Comparison of ENCODE assay signal across 1 cellular context in genomic region chr14:23379331-23380196, GRCh38.
A peak's percentile ranks its signal among the peaks of the same experiment; 100 is the strongest.
TF ChIP-seq lines count a peak whose summit lies in the region.

No MANE protein-coding gene starts in this region.

TF ChIP-seq in HepG2, 621 proteins besides CTCF, POLR2A, EP300 and RAD21 (continued from another document and continues in another):
- no peak for TF ChIP-seq NFRKB (IDR thresholded peaks at IDR 0.05)
- 0 out of 2 replicates have a peak, but pooled peaks have one; percentile 35 for TF ChIP-seq ZNF558 (CRISPR knock-in tag; IDR thresholded peaks at IDR 0.05; ENCODE audit: borderline replicate concordance)
- 0 out of 2 replicates have a peak, but pooled peaks have one; percentile 57 for TF ChIP-seq ZNF567 (CRISPR knock-in tag; IDR thresholded peaks at IDR 0.05; ENCODE audit: borderline replicate concordance)
- no peak for TF ChIP-seq ZFAT (CRISPR knock-in tag; conservative IDR thresholded peaks at IDR 0.05)
- TF ChIP-seq, protein P1, sequence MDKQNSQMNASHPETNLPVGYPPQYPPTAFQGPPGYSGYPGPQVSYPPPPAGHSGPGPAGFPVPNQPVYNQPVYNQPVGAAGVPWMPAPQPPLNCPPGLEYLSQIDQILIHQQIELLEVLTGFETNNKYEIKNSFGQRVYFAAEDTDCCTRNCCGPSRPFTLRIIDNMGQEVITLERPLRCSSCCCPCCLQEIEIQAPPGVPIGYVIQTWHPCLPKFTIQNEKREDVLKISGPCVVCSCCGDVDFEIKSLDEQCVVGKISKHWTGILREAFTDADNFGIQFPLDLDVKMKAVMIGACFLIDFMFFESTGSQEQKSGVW (CRISPR knock-in tag; IDR thresholded peaks at IDR 0.05; ENCODE audit: borderline replicate concordance): no peak
- TF ChIP-seq MYPOP (CRISPR knock-in tag; IDR thresholded peaks at IDR 0.05): no peak
- no peak for TF ChIP-seq PHF20 (CRISPR knock-in tag; IDR thresholded peaks at IDR 0.05)
- TF ChIP-seq ZNF33A (CRISPR knock-in tag; IDR thresholded peaks at IDR 0.05; ENCODE audit: borderline replicate concordance): no peak
- peak; percentile 78 for TF ChIP-seq ZNF276 (CRISPR knock-in tag; IDR thresholded peaks at IDR 0.05; ENCODE audit: low read depth)
- no peak for TF ChIP-seq ZNF512 (CRISPR knock-in tag; IDR thresholded peaks at IDR 0.05)
- no peak for TF ChIP-seq ATF7 (IDR thresholded peaks at IDR 0.05)
- no peak for TF ChIP-seq ATF7 (CRISPR knock-in tag; IDR thresholded peaks at IDR 0.05)
- no peak for TF ChIP-seq SAP130 (CRISPR knock-in tag; IDR thresholded peaks at IDR 0.05; ENCODE audit: low read depth)
- no peak for TF ChIP-seq ZFP1 (CRISPR knock-in tag; IDR thresholded peaks at IDR 0.05)
- TF ChIP-seq PHF21A (CRISPR knock-in tag; IDR thresholded peaks at IDR 0.05): no peak
- TF ChIP-seq SRF (IDR thresholded peaks at IDR 0.05; ENCODE audit: low read depth, low read length): no peak
- TF ChIP-seq JUNB (CRISPR knock-in tag; IDR thresholded peaks at IDR 0.05; ENCODE audit: borderline replicate concordance): no peak
- TF ChIP-seq ATF6 (CRISPR knock-in tag; conservative IDR thresholded peaks at IDR 0.05): no peak
- peak; percentile 75; the same call in 1 of the 2 replicates for TF ChIP-seq ZNF614 (CRISPR knock-in tag; IDR thresholded peaks at IDR 0.05; ENCODE audit: borderline replicate concordance)
- TF ChIP-seq PHF8 (CRISPR knock-in tag; IDR thresholded peaks at IDR 0.05): peak; percentile 33; the same call in 1 of the 2 replicates
- no peak for TF ChIP-seq CENPX (CRISPR knock-in tag; IDR thresholded peaks at IDR 0.05)
- TF ChIP-seq, protein P2, sequence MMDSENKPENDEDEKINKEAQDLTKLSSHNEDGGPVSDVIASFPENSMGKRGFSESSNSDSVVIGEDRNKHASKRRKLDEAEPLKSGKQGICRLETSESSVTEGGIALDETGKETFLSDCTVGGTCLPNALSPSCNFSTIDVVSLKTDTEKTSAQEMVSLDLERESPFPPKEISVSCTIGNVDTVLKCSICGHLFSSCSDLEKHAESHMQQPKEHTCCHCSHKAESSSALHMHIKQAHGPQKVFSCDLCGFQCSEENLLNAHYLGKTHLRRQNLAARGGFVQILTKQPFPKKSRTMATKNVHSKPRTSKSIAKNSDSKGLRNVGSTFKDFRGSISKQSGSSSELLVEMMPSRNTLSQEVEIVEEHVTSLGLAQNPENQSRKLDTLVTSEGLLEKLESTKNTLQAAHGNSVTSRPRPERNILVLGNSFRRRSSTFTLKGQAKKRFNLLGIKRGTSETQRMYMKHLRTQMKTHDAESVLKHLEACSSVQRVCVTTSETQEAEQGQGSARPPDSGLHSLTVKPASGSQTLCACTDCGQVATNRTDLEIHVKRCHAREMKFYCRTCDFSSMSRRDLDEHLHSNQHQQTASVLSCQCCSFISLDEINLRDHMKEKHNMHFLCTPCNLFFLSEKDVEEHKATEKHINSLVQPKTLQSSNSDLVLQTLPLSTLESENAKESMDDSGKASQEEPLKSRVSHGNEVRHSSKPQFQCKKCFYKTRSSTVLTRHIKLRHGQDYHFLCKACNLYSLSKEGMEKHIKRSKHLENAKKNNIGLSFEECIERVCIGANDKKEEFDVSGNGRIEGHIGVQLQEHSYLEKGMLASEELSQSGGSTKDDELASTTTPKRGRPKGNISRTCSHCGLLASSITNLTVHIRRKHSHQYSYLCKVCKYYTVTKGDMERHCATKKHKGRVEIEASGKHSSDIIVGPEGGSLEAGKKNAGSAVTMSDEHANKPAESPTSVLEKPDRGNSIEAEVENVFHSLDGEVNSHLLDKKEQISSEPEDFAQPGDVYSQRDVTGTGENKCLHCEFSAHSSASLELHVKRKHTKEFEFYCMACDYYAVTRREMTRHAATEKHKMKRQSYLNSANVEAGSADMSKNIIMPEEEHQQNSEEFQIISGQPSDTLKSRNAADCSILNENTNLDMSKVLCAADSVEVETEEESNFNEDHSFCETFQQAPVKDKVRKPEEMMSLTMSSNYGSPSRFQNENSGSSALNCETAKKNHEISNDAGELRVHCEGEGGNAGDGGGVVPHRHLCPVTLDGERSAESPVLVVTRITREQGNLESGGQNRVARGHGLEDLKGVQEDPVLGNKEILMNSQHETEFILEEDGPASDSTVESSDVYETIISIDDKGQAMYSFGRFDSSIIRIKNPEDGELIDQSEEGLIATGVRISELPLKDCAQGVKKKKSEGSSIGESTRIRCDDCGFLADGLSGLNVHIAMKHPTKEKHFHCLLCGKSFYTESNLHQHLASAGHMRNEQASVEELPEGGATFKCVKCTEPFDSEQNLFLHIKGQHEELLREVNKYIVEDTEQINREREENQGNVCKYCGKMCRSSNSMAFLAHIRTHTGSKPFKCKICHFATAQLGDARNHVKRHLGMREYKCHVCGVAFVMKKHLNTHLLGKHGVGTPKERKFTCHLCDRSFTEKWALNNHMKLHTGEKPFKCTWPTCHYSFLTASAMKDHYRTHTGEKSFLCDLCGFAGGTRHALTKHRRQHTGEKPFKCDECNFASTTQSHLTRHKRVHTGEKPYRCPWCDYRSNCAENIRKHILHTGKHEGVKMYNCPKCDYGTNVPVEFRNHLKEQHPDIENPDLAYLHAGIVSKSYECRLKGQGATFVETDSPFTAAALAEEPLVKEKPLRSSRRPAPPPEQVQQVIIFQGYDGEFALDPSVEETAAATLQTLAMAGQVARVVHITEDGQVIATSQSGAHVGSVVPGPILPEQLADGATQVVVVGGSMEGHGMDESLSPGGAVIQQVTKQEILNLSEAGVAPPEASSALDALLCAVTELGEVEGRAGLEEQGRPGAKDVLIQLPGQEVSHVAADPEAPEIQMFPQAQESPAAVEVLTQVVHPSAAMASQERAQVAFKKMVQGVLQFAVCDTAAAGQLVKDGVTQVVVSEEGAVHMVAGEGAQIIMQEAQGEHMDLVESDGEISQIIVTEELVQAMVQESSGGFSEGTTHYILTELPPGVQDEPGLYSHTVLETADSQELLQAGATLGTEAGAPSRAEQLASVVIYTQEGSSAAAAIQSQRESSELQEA (CRISPR knock-in tag; IDR thresholded peaks at IDR 0.05; ENCODE audit: not compliant biosample characterization): no peak
- TF ChIP-seq ADNP (CRISPR knock-in tag; IDR thresholded peaks at IDR 0.05): no peak
- no peak for TF ChIP-seq KLF13 (CRISPR knock-in tag; IDR thresholded peaks at IDR 0.05)
- no peak for TF ChIP-seq PHF5A (CRISPR knock-in tag; IDR thresholded peaks at IDR 0.05; ENCODE audit: low read depth, unreplicated experiment)
- no peak for TF ChIP-seq ZNF44 (CRISPR knock-in tag; IDR thresholded peaks at IDR 0.05)
- TF ChIP-seq ATM (IDR thresholded peaks at IDR 0.05; ENCODE audit: borderline replicate concordance): no peak
- no peak for TF ChIP-seq STAT6 (CRISPR knock-in tag; IDR thresholded peaks at IDR 0.05; ENCODE audit: borderline replicate concordance)
- TF ChIP-seq NFYB (CRISPR knock-in tag; IDR thresholded peaks at IDR 0.05): 0 out of 2 replicates have a peak, but pooled peaks have one; percentile 35
- TF ChIP-seq SKI (IDR thresholded peaks at IDR 0.05; ENCODE audit: partially characterized antibody): no peak
- TF ChIP-seq, protein P3, sequence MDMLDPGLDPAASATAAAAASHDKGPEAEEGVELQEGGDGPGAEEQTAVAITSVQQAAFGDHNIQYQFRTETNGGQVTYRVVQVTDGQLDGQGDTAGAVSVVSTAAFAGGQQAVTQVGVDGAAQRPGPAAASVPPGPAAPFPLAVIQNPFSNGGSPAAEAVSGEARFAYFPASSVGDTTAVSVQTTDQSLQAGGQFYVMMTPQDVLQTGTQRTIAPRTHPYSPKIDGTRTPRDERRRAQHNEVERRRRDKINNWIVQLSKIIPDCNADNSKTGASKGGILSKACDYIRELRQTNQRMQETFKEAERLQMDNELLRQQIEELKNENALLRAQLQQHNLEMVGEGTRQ (IDR thresholded peaks at IDR 0.05; ENCODE audit: low read depth, low read length): no peak
- TF ChIP-seq, protein P3 (CRISPR knock-in tag; IDR thresholded peaks at IDR 0.05; ENCODE audit: borderline replicate concordance): no peak
- TF ChIP-seq ZFP36 (IDR thresholded peaks at IDR 0.05; ENCODE audit: borderline replicate concordance, low read depth, low read length, partially characterized antibody): no peak
- peak; percentile 73 for TF ChIP-seq NRL (CRISPR knock-in tag; IDR thresholded peaks at IDR 0.05; ENCODE audit: borderline replicate concordance)
- no peak for TF ChIP-seq TBP (CRISPR knock-in tag; IDR thresholded peaks at IDR 0.05)
